ENCODE assay signal across 13 cellular contexts in the genomic region with DNA sequence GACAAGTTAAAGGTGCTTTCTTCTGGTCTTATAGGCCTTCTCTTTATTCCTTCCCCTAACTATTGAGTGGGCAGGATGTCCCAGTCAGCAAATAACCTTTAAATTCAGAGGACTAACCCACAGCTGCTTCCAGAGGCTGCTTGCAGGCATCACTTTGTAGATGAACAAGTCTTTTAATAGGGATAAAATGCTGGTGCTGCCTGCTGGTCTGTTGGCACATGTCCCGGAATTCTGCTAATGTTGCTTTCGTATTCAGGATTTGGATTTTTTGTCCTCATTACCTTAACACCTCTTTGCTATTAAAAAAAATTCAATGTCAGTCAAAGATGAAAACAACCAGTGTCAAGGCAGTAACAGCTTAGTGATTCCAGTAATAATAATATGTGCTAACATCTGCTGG.
DNase-seq lines count a peak whose midpoint lies in the region; ATAC-seq, FAIRE-seq and TF ChIP-seq lines count a peak whose summit lies in the region.
"Had no signal": no experiment of that assay in that cellular context is flagged by ENCODE, and none has a peak within 500 bp of the region (broad histone marks: within the 10 kb centered on the region; RNA-seq: fewer than 3 reads in every experiment).

No MANE protein-coding gene starts in this region.

- H3K36me3 Mint-ChIP-seq in CD8-positive, alpha-beta memory T cell = peaks cover 0 to 2% (median 0%) of the 10 kb centered on the region in 3 donors
- H3K36me3 Mint-ChIP-seq: naive B cell had no signal

- H3K4me1 Mint-ChIP-seq in CD8-positive, alpha-beta memory T cell = no peaks in the 10 kb centered on the region
- H3K4me1 Mint-ChIP-seq: naive B cell had no signal

- H3K27ac ChIP-seq in uterus = peak overlapping the region; percentile 24 to 43
- H3K27ac ChIP-seq in CD8-positive, alpha-beta memory T cell (ENCODE audit: low read depth, low read length) = no peak overlapping the region
- H3K27ac ChIP-seq in kidney (ENCODE audit: low read depth in 2 of 2, low read length in 2 of 2) = no peak overlapping the region
- no peak overlapping the region for H3K27ac ChIP-seq in psoas muscle

- H3K27ac Mint-ChIP-seq in CD8-positive, alpha-beta memory T cell = no peak overlapping the region

- WGBS in psoas muscle, 3 donors = 13 to 17% (median 14%) methylated on average over 2 of the region's 2 CpGs

- no peaks in the 10 kb centered on the region for H3K27me3 ChIP-seq in uterus
- no peaks in the 10 kb centered on the region for H3K27me3 ChIP-seq in CD8-positive, alpha-beta memory T cell (ENCODE audit: insufficient read depth, low read length, poor library complexity, severe bottlenecking)
- no peaks in the 10 kb centered on the region for H3K27me3 ChIP-seq in psoas muscle (ENCODE audit: insufficient read depth in 3 of 3, low read length in 2 of 3)

- POLR2A ChIA-PET in CD8-positive, alpha-beta memory T cell (lab: Charles Lee) = no interaction called here

- H3K4me3 ChIP-seq in fibroblast of mammary gland (ENCODE audit: control insufficient read depth, low read depth, low read length) (no peak overlapping the region), uterus (no peak overlapping the region), kidney (ENCODE audit: low read length in 2 of 2) (no peak overlapping the region), psoas muscle (no peak overlapping the region)
- H3K4me3 ChIP-seq in CD8-positive, alpha-beta memory T cell (ENCODE audit: low read length) = no peak overlapping the region

- FAIRE-seq in kidney (lab: Jason Lieb, UNC) = no peak
- FAIRE-seq: A204.1, G401.6 had no signal

- TF ChIP-seq CTCF in fibroblast of mammary gland (conservative IDR thresholded peaks at IDR 0.05; ENCODE audit: control insufficient read depth, insufficient read depth, low read depth, low read length) (no peak), uterus (IDR thresholded peaks at IDR 0.05) (no peak), kidney (IDR thresholded peaks at IDR 0.05; ENCODE audit: borderline replicate concordance, extremely low read depth, insufficient read depth) (no peak), psoas muscle (IDR thresholded peaks at IDR 0.05) (no peak)

- ATAC-seq in psoas muscle = no peak
- ATAC-seq: activated CD4-positive, CD25-positive, alpha-beta regulatory T cell treated with anti-CD3 and anti-CD28 coated beads, Interleukin-2, amount 50 U/mL, for 24 hours had no signal

- H3K9ac ChIP-seq in kidney (ENCODE audit: low read length in 2 of 2) = no peak overlapping the region

- H3K4me3 Mint-ChIP-seq in CD8-positive, alpha-beta memory T cell = no peak overlapping the region
- H3K4me3 Mint-ChIP-seq: naive B cell had no signal

- CTCF ChIA-PET in CD8-positive, alpha-beta memory T cell (lab: Charles Lee) = no interaction called here

- peaks cover 4 to 7% of the 10 kb centered on the region in 2 donors for H3K27me3 Mint-ChIP-seq in CD8-positive, alpha-beta memory T cell

- no peak for TF ChIP-seq POLR2A in uterus (IDR thresholded peaks at IDR 0.05)

- H3K9me3 ChIP-seq in uterus = no peaks in the 10 kb centered on the region
- H3K9me3 ChIP-seq in CD8-positive, alpha-beta memory T cell (ENCODE audit: low read length) = no peaks in the 10 kb centered on the region
- H3K9me3 ChIP-seq in kidney (ENCODE audit: control insufficient read depth in 1 of 2, low read length in 2 of 2) = peaks cover 0 to 9% of the 10 kb centered on the region in 2 donors
- H3K9me3 ChIP-seq in psoas muscle = peaks cover 7% of the 10 kb centered on the region

- peak; percentile 45 for DNase-seq in NCI-H2107 treated with DMSO at 0.1 percent for 48 hours (lab: John Stamatoyannopoulos, UW; ENCODE audit: unreplicated experiment)
- no peak for DNase-seq in NCI-H2107 (lab: John Stamatoyannopoulos, UW)
- peak; percentile 96 for DNase-seq in NCI-H748 (lab: John Stamatoyannopoulos, UW; ENCODE audit: unreplicated experiment)
- peak; percentile 19 for DNase-seq in fibroblast of mammary gland (ENCODE audit: low read depth)
- DNase-seq in uterus = peak in 1 of 2 donors; percentile 19
- no peak for DNase-seq in CD8-positive, alpha-beta memory T cell
- no peak for DNase-seq in kidney
- no peak for DNase-seq in psoas muscle
- DNase-seq: MV-4-11, naive B cell had no signal

- H3K9me3 Mint-ChIP-seq in CD8-positive, alpha-beta memory T cell = peaks cover 0 to 13% (median 10%) of the 10 kb centered on the region in 5 donors

- H3K36me3 ChIP-seq in uterus (no peaks in the 10 kb centered on the region), kidney (ENCODE audit: control insufficient read depth in 1 of 2, insufficient read depth in 2 of 2, low read length in 2 of 2) (no peaks in the 10 kb centered on the region), psoas muscle (ENCODE audit: insufficient read depth in 1 of 2, low read depth in 1 of 2) (no peaks in the 10 kb centered on the region)
- no peaks in the 10 kb centered on the region for H3K36me3 ChIP-seq in CD8-positive, alpha-beta memory T cell (ENCODE audit: insufficient read depth, low read length)

- intact Hi-C loops in uterus (cut with DNase I; ENCODE audit: low total_unique reads) (no loop called here), kidney (cut with DNase I) (no loop called here), psoas muscle (cut with DNase I) (no loop called here)

- H3K4me1 ChIP-seq in uterus (peaks cover 0 to 5% of the 10 kb centered on the region in 2 donors), kidney (ENCODE audit: control insufficient read depth in 1 of 2, insufficient read depth in 1 of 2, low read depth in 1 of 2, low read length in 2 of 2) (no peaks in the 10 kb centered on the region), psoas muscle (no peaks in the 10 kb centered on the region)
- no peaks in the 10 kb centered on the region for H3K4me1 ChIP-seq in CD8-positive, alpha-beta memory T cell (ENCODE audit: insufficient read depth, low read length)

Comparison
In these comparisons a context has a peak if more than half of its experiments do, and no peak if none do; other contexts are left out.
1. DNase-seq: peak in NCI-H2107 treated with DMSO at 0.1 percent for 48 hours (single experiment), NCI-H748 (single experiment) and fibroblast of mammary gland (single experiment); none in NCI-H2107 (single experiment), CD8-positive, alpha-beta memory T cell (0 of 5), kidney (single experiment) and psoas muscle (0 of 2).
2. H3K27ac ChIP-seq: peak in uterus (2 of 2); none in CD8-positive, alpha-beta memory T cell (single experiment), kidney (0 of 2) and psoas muscle (single experiment).